In the genomic region with DNA sequence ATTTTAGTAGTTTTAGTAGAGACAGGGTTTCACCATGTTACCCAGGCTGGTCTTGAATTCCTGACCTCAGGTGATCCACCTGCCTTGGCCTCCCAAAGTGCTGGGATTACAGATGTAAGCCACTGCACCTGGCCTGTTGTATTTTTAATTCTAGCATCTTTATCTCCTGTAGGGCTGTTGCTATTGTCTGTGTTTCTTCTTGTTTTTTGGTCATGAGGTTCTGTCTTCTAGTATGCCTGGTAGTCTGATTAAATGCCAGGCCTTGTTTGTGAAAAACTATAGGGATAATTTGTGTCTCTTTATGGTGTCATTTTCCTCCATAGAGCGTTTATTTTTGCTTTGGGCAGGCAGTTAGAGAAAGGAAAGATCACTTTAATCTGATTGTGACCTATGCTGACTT, we compare ENCODE assay signal across 22 cellular contexts. TPM values are rescaled to one million over a fixed set of nuclear protein-coding genes. Genes with fewer than 3 reads are reported as not detected.
A peak's percentile ranks its signal among the peaks of the same experiment; 100 is the strongest.
DNase-seq lines count a peak whose midpoint lies in the region; ATAC-seq and TF ChIP-seq lines count a peak whose summit lies in the region.
"Had no signal": no experiment of that assay in that cellular context is flagged by ENCODE, and none has a peak within 500 bp of the region (broad histone marks: within the 10 kb centered on the region; RNA-seq: fewer than 3 reads in every experiment).

No MANE protein-coding gene starts in this region.

- H2AFZ ChIP-seq in SU-DHL-6 (ENCODE audit: low read depth, low read length, severe bottlenecking) = no peak overlapping the region
- H2AFZ ChIP-seq: GM23338 had no signal

- no peaks in the 10 kb centered on the region for H3K27me3 Mint-ChIP-seq in T-helper 1 cell treated with Interleukin-12 subunit alpha and Interleukin-12 subunit beta and Interleukin-4 antibody, amounts not matched to agents 30 μg/mL and 1 μg/mL, for 36 hours (ENCODE audit: low read depth)
- no peaks in the 10 kb centered on the region for H3K27me3 Mint-ChIP-seq in memory B cell

- peaks cover 30% of the 10 kb centered on the region for H3F3A ChIP-seq in SU-DHL-6 (ENCODE audit: insufficient read depth)

- no peak overlapping the region; a peak in 1 of 22 replicates for H3K9ac ChIP-seq in BLaER1 treated with 17β-estradiol and CSF1 and Interleukin-3, amounts not matched to agents 10 nM and 100 nM
- peak overlapping the region; percentile 14 for H3K9ac ChIP-seq in SU-DHL-6 (ENCODE audit: low read length)

- peak overlapping the region in 8 of 11 experiments; percentile 65 to 97 (median 92); a peak in 8 of 22 replicates for H3K4me2 ChIP-seq in BLaER1 treated with 17β-estradiol and CSF1 and Interleukin-3, amounts not matched to agents 10 nM and 100 nM
- H3K4me2 ChIP-seq in SU-DHL-6 (ENCODE audit: low read depth, low read length, poor library complexity, severe bottlenecking) = peak overlapping the region; percentile 86
- H3K4me2 ChIP-seq: GM23338 had no signal

- intact Hi-C loops in A673 (cut with micrococcal nuclease; ENCODE audit: unreplicated experiment) = no loop called here

- peaks cover 0 to 10% (median 0%) of the 10 kb centered on the region in 11 experiments; a peak in 1 of 22 replicates for H3K27me3 ChIP-seq in BLaER1 treated with 17β-estradiol and CSF1 and Interleukin-3, amounts not matched to agents 10 nM and 100 nM
- H3K27me3 ChIP-seq in SU-DHL-6 (ENCODE audit: low read length) (no peaks in the 10 kb centered on the region), A673 (replicated peaks; ENCODE audit: insufficient read depth, low read depth, low read length, poor library complexity) (no peaks in the 10 kb centered on the region)

- POLR2A ChIA-PET in A673 (lab: Charles Lee; ENCODE audit: low non-redundant PET) = no interaction called here

- no TSS peak for BruUV-seq in A673 (replicated peaks; lab: Mats Ljungman, UMichigan)

- H3K9me3 Mint-ChIP-seq in T-helper 1 cell treated with Interleukin-12 subunit alpha and Interleukin-12 subunit beta and Interleukin-4 antibody, amounts not matched to agents 30 μg/mL and 1 μg/mL, for 36 hours = peaks cover 6% of the 10 kb centered on the region
- peaks cover 2% of the 10 kb centered on the region for H3K9me3 Mint-ChIP-seq in memory B cell

- ATAC-seq in memory B cell (ENCODE audit: low read depth) = no peak
- ATAC-seq in GM19351 (IDR thresholded peaks at IDR 0.05; ENCODE audit: unreplicated experiment) = no peak
- ATAC-seq: gastrocnemius medialis; GM23338; stimulated activated naive CD8-positive, alpha-beta T cell treated with anti-CD3 and anti-CD28 coated beads, Interleukin-15, Interleukin-2, amounts not matched to agents 100 U/mL and 50 U/mL, for 24 hours had no signal

- peaks cover 28% of the 10 kb centered on the region for H3K4me1 Mint-ChIP-seq in T-helper 1 cell treated with Interleukin-12 subunit alpha and Interleukin-12 subunit beta and Interleukin-4 antibody, amounts not matched to agents 30 μg/mL and 1 μg/mL, for 36 hours (ENCODE audit: low read depth)
- H3K4me1 Mint-ChIP-seq in memory B cell = peaks cover 47% of the 10 kb centered on the region
- H3K4me1 Mint-ChIP-seq: brain, GM23338 had no signal

- TF ChIP-seq CTCF in SU-DHL-6 (IDR thresholded peaks at IDR 0.05; ENCODE audit: insufficient read depth, low read length, poor library complexity, severe bottlenecking) = no peak
- no peak for TF ChIP-seq CTCF in A673 (conservative IDR thresholded peaks at IDR 0.05; ENCODE audit: low read depth, low read length)

- peak overlapping the region in 7 of 10 experiments; percentile 37 to 81 (median 72); a peak in 6 of 20 replicates for H3K4me3 ChIP-seq in BLaER1 treated with 17β-estradiol and CSF1 and Interleukin-3, amounts not matched to agents 10 nM and 100 nM
- peak overlapping the region; percentile 7 for H3K4me3 ChIP-seq in SU-DHL-6 (ENCODE audit: insufficient read depth, low read length, poor library complexity, severe bottlenecking)
- H3K4me3 ChIP-seq in A673 (ENCODE audit: low read depth, low read length, poor library complexity, severe bottlenecking) = no peak overlapping the region
- H3K4me3 ChIP-seq: esophagus squamous epithelium, gastrocnemius medialis, GM23338, tibial artery had no signal

- H3K9me2 ChIP-seq in SU-DHL-6 (replicated peaks; ENCODE audit: insufficient read depth, low read length) = no peaks in the 10 kb centered on the region

- peak overlapping the region; percentile 64 for H3K4me3 Mint-ChIP-seq in T-helper 1 cell treated with Interleukin-12 subunit alpha and Interleukin-12 subunit beta and Interleukin-4 antibody, amounts not matched to agents 30 μg/mL and 1 μg/mL, for 36 hours
- peak overlapping the region; percentile 99 for H3K4me3 Mint-ChIP-seq in memory B cell
- H3K4me3 Mint-ChIP-seq: brain, GM23338 had no signal

- H3K27ac ChIP-seq in BLaER1 treated with 17β-estradiol and CSF1 and Interleukin-3, amounts not matched to agents 10 nM and 100 nM = peak overlapping the region in 7 of 11 experiments; percentile 4 to 99 (median 95); a peak in 9 of 22 replicates
- H3K27ac ChIP-seq in SU-DHL-6 (ENCODE audit: low read depth, low read length) = peak overlapping the region; percentile 100
- no peak overlapping the region for H3K27ac ChIP-seq in A673 (ENCODE audit: low read depth, low read length, poor library complexity, severe bottlenecking)
- H3K27ac ChIP-seq: 22Rv1, esophagus squamous epithelium, gastrocnemius medialis, tibial artery had no signal

- CTCF ChIA-PET in A673 (lab: Charles Lee) = interaction anchor here (0.7 kb wide), 1 partner anchor 250 kb away, joined by 9 read pairs; no protein-coding TSS in a partner anchor

- H3K4me1 ChIP-seq in BLaER1 treated with 17β-estradiol and CSF1 and Interleukin-3, amounts not matched to agents 10 nM and 100 nM = peaks cover 25 to 84% (median 67%) of the 10 kb centered on the region in 10 experiments
- no peaks in the 10 kb centered on the region for H3K4me1 ChIP-seq in A673 (ENCODE audit: insufficient read depth, low read length, poor library complexity, severe bottlenecking)
- H3K4me1 ChIP-seq: esophagus squamous epithelium, gastrocnemius medialis, tibial artery had no signal

- peaks cover 68% of the 10 kb centered on the region for H3K79me2 ChIP-seq in SU-DHL-6 (ENCODE audit: insufficient read depth, low read length)

- H3K9me3 ChIP-seq in BLaER1 treated with 17β-estradiol and CSF1 and Interleukin-3, amounts not matched to agents 10 nM and 100 nM (replicated peaks in 1 of 11) = peaks cover 15 to 44% (median 19%) of the 10 kb centered on the region in 11 experiments
- no peaks in the 10 kb centered on the region for H3K9me3 ChIP-seq in SU-DHL-6 (ENCODE audit: insufficient read depth, low read length)
- no peaks in the 10 kb centered on the region for H3K9me3 ChIP-seq in A673 (ENCODE audit: low read depth, low read length, poor library complexity, severe bottlenecking)
- H3K9me3 ChIP-seq: gastrocnemius medialis had no signal

- peaks cover 5 to 62% (median 56%) of the 10 kb centered on the region in 11 experiments; a peak in 20 of 22 replicates for H3K36me3 ChIP-seq in BLaER1 treated with 17β-estradiol and CSF1 and Interleukin-3, amounts not matched to agents 10 nM and 100 nM
- H3K36me3 ChIP-seq in SU-DHL-6 (ENCODE audit: low read length) (peaks cover 13% of the 10 kb centered on the region; the same call in 1 of the 2 replicates), A673 (ENCODE audit: insufficient read depth, low read length, poor library complexity, severe bottlenecking) (no peaks in the 10 kb centered on the region)
- H3K36me3 ChIP-seq: esophagus squamous epithelium, gastrocnemius medialis, tibial artery had no signal

- H3K36me3 Mint-ChIP-seq in T-helper 1 cell treated with Interleukin-12 subunit alpha and Interleukin-12 subunit beta and Interleukin-4 antibody, amounts not matched to agents 30 μg/mL and 1 μg/mL, for 36 hours (ENCODE audit: low read depth) = peaks cover 34% of the 10 kb centered on the region
- H3K36me3 Mint-ChIP-seq in memory B cell = peaks cover 45% of the 10 kb centered on the region

- no peak overlapping the region for H3K27ac Mint-ChIP-seq in T-helper 1 cell treated with Interleukin-12 subunit alpha and Interleukin-12 subunit beta and Interleukin-4 antibody, amounts not matched to agents 30 μg/mL and 1 μg/mL, for 36 hours
- peak overlapping the region; percentile 58 for H3K27ac Mint-ChIP-seq in memory B cell
- H3K27ac Mint-ChIP-seq: brain, GM23338 had no signal

- H4K20me1 ChIP-seq in BLaER1 treated with 17β-estradiol and CSF1 and Interleukin-3, amounts not matched to agents 10 nM and 100 nM = peaks cover 0 to 30% (median 19%) of the 10 kb centered on the region in 11 experiments; a peak in 15 of 22 replicates
- no peaks in the 10 kb centered on the region for H4K20me1 ChIP-seq in SU-DHL-6 (ENCODE audit: low read depth, low read length)

- DNase-seq in T-helper 1 cell = no peak
- DNase-seq in memory B cell (ENCODE audit: low spot score in 2 of 2) = no peak
- no peak for DNase-seq in A673 (ENCODE audit: low spot score)
- no peak for DNase-seq in NCI-H82 (lab: John Stamatoyannopoulos, UW)
- DNase-seq: Calu3; effector memory CD4-positive, alpha-beta T cell; esophagus squamous epithelium; gastrocnemius medialis; islet precursor cell; Karpas-422; NCI-H1694 treated with DMSO at 0.1 percent for 48 hours; nucleus accumbens; stimulated activated CD4-positive, alpha-beta T cell treated with anti-CD3 and anti-CD28 coated beads, Interleukin-1b, Interleukin-23, amount 100 ng/mL, for 48 hours; stimulated activated naive CD8-positive, alpha-beta T cell treated with anti-CD3 and anti-CD28 coated beads, Interleukin-15, Interleukin-2, amounts not matched to agents 100 U/mL and 50 U/mL, for 24 hours had no signal

RNA-seq across cellular contexts. Expression of gene ARHGEF18, which starts 3.1 kb away (rescaled TPM):
- total RNA-seq in A673 (2021) = 33.4 and 34.9 TPM in 2 replicates

RNA-seq across cellular contexts. Expression of gene INSR, which starts 57.6 kb away (rescaled TPM):
- total RNA-seq in A673 (2021) = 12.9 and 15.5 TPM in 2 replicates
